In genomic region chr10:42836771-42837468, GRCh38 we compare ENCODE assay signal across 8 cellular contexts. TPM values are rescaled to one million over a fixed set of nuclear protein-coding genes. Genes with fewer than 3 reads are reported as not detected.
DNase-seq lines count a peak whose midpoint lies in the region; ATAC-seq and TF ChIP-seq lines count a peak whose summit lies in the region.
"Had no signal": no experiment of that assay in that cellular context is flagged by ENCODE, and none has a peak within 500 bp of the region (broad histone marks: within the 10 kb centered on the region; RNA-seq: fewer than 3 reads in every experiment).

No MANE protein-coding gene starts in this region.

- H3K27me3 Mint-ChIP-seq in H9 (ENCODE audit: low read depth): no peaks in the 10 kb centered on the region
- peaks cover 26% of the 10 kb centered on the region for H3K27me3 Mint-ChIP-seq in activated CD8-positive, alpha-beta T cell treated with anti-CD3 and anti-CD28 coated beads for 36 hours

- POLR2A ChIA-PET in activated CD8-positive, alpha-beta T cell treated with anti-CD3 and anti-CD28 coated beads for 36 hours (lab: Charles Lee): no interaction called here

- H3K27ac ChIP-seq in H9 (ENCODE audit: insufficient read length, low read depth, low read length) (no peak overlapping the region), right atrium auricular region (no peak overlapping the region), spleen (no peak overlapping the region)

- no peak overlapping the region; a peak in 1 of 5 replicates for H3K4me3 Mint-ChIP-seq in H9
- no peak overlapping the region for H3K4me3 Mint-ChIP-seq in activated CD8-positive, alpha-beta T cell treated with anti-CD3 and anti-CD28 coated beads for 36 hours
- H3K4me3 Mint-ChIP-seq: stimulated activated effector memory CD8-positive, alpha-beta T cell treated with anti-CD3 and anti-CD28 coated beads, Interleukin-12 subunit alpha, Interleukin-12 subunit beta, amount 100 ng/mL, for 72 hours had no signal

- peaks cover 0 to 2% of the 10 kb centered on the region in 2 experiments; a peak in 1 of 5 replicates for H3K9me3 Mint-ChIP-seq in H9
- no peaks in the 10 kb centered on the region for H3K9me3 Mint-ChIP-seq in activated CD8-positive, alpha-beta T cell treated with anti-CD3 and anti-CD28 coated beads for 36 hours
- H3K9me3 Mint-ChIP-seq: stimulated activated effector memory CD8-positive, alpha-beta T cell treated with anti-CD3 and anti-CD28 coated beads, Interleukin-12 subunit alpha, Interleukin-12 subunit beta, amount 100 ng/mL, for 72 hours had no signal

- H3K23ac ChIP-seq in H9 (ENCODE audit: insufficient read length, low read depth, low read length): no peak overlapping the region

- ATAC-seq in activated CD8-positive, alpha-beta T cell treated with anti-CD3 and anti-CD28 coated beads for 36 hours: no peak
- ATAC-seq in HG02840 (IDR thresholded peaks at IDR 0.05; ENCODE audit: low FRiP score, unreplicated experiment) (no peak), HG02759 (IDR thresholded peaks at IDR 0.05; ENCODE audit: unreplicated experiment) (no peak)
- ATAC-seq: stimulated activated effector memory CD8-positive, alpha-beta T cell treated with anti-CD3 and anti-CD28 coated beads, Interleukin-12 subunit alpha, Interleukin-12 subunit beta, amount 100 ng/mL, for 72 hours had no signal

- H3K4me3 ChIP-seq in right atrium auricular region (peak overlapping the region; percentile 33 to 51), spleen (peak overlapping the region in 5 of 8 donors; percentile 10 to 56 (median 21))

- intact Hi-C loops in activated CD8-positive, alpha-beta T cell treated with anti-CD3 and anti-CD28 coated beads for 36 hours (cut with micrococcal nuclease): no loop called here
- intact Hi-C loops in spleen (cut with DNase I; ENCODE audit: low total_unique reads): no loop called here

- no peak overlapping the region for H3K4me2 ChIP-seq in H9 (ENCODE audit: insufficient read depth, insufficient read length, low read length)

- H3K27me3 ChIP-seq in H9 (ENCODE audit: insufficient read depth, low read length) (no peaks in the 10 kb centered on the region), right atrium auricular region (no peaks in the 10 kb centered on the region), spleen (replicated peaks in 1 of 7) (peaks cover 0 to 31% (median 11%) of the 10 kb centered on the region in 7 donors)

- no peak overlapping the region for H4K91ac ChIP-seq in H9 (ENCODE audit: insufficient read length, low read depth, low read length)

- H3K9me3 ChIP-seq in H9 (ENCODE audit: control insufficient read depth, low read depth, low read length) (no peaks in the 10 kb centered on the region), right atrium auricular region (no peaks in the 10 kb centered on the region), spleen (no peaks in the 10 kb centered on the region)

- no peak overlapping the region for H2BK15ac ChIP-seq in H9 (ENCODE audit: low read depth, low read length)

- no peak for TF ChIP-seq CTCF in H9 (conservative IDR thresholded peaks at IDR 0.05)
- TF ChIP-seq CTCF in activated CD8-positive, alpha-beta T cell treated with anti-CD3 and anti-CD28 coated beads for 36 hours (IDR thresholded peaks at IDR 0.05): no peak
- TF ChIP-seq CTCF in right atrium auricular region (IDR thresholded peaks at IDR 0.05): no peak
- no peak for TF ChIP-seq CTCF in spleen (IDR thresholded peaks at IDR 0.05 in 8 of 11, conservative IDR thresholded peaks at IDR 0.05 in 3 of 11)

- H3T11ph ChIP-seq in H9 (ENCODE audit: low read length): no peak overlapping the region

- H3K79me2 ChIP-seq in H9 (ENCODE audit: insufficient read depth, low read length): no peaks in the 10 kb centered on the region

- WGBS in H9 (ENCODE audit: extremely low coverage, insufficient read length, low lambda C conversion rate): no CpG with 5 or more reads among the region's 60 CpGs
- 3 to 7% (median 4%) methylated on average over 48 to 60 of the region's 60 CpGs for WGBS in spleen, 5 donors

- H3K23me2 ChIP-seq in H9 (ENCODE audit: insufficient read length, low read depth, low read length, poor library complexity, severe bottlenecking): no peaks in the 10 kb centered on the region

- no peaks in the 10 kb centered on the region for H4K20me1 ChIP-seq in H9 (ENCODE audit: control insufficient read depth, insufficient read depth, insufficient read length)

- no peak overlapping the region for H3K56ac ChIP-seq in H9 (ENCODE audit: insufficient read length, low read depth, low read length)

- H2BK20ac ChIP-seq in H9 (ENCODE audit: low read depth, low read length, poor library complexity, severe bottlenecking): no peak overlapping the region

- no peak overlapping the region for H2BK12ac ChIP-seq in H9 (ENCODE audit: insufficient read length, low read depth, low read length)

- no peak overlapping the region for H2AK5ac ChIP-seq in H9 (ENCODE audit: insufficient read length, low read length)

- H4K5ac ChIP-seq in H9 (ENCODE audit: insufficient read length, low read depth, low read length): no peak overlapping the region

- CTCF ChIA-PET in activated CD8-positive, alpha-beta T cell treated with anti-CD3 and anti-CD28 coated beads for 36 hours (lab: Charles Lee): interaction anchor here (1.0 kb wide), 1 partner anchor 83 kb away, joined by 3 read pairs; no protein-coding TSS in a partner anchor

- no peaks in the 10 kb centered on the region for H3K79me1 ChIP-seq in H9 (ENCODE audit: insufficient read depth, low read depth, low read length, poor library complexity, severe bottlenecking)

- H3K4me1 ChIP-seq in H9 (ENCODE audit: insufficient read depth, low read length) (no peaks in the 10 kb centered on the region; the same call in 1 of the 2 replicates), right atrium auricular region (peaks cover 0 to 7% of the 10 kb centered on the region in 2 donors), spleen (peaks cover 0 to 9% (median 3%) of the 10 kb centered on the region in 6 donors)

- no peak overlapping the region for H3K14ac ChIP-seq in H9 (ENCODE audit: insufficient read depth, low read length)

- no peak overlapping the region for H2BK5ac ChIP-seq in H9 (ENCODE audit: insufficient read length, low read length)

- peaks cover 21 to 28% of the 10 kb centered on the region in 2 experiments for H3K4me1 Mint-ChIP-seq in H9
- no peaks in the 10 kb centered on the region for H3K4me1 Mint-ChIP-seq in activated CD8-positive, alpha-beta T cell treated with anti-CD3 and anti-CD28 coated beads for 36 hours (ENCODE audit: low read depth)
- H3K4me1 Mint-ChIP-seq: stimulated activated effector memory CD8-positive, alpha-beta T cell treated with anti-CD3 and anti-CD28 coated beads, Interleukin-12 subunit alpha, Interleukin-12 subunit beta, amount 100 ng/mL, for 72 hours had no signal

- H3K18ac ChIP-seq in H9 (ENCODE audit: insufficient read length, low read depth, low read length): no peak overlapping the region

- H2AFZ ChIP-seq in H9 (ENCODE audit: low read length): no peak overlapping the region

- TF ChIP-seq POLR2A in spleen (IDR thresholded peaks at IDR 0.05): no peak

- H3K9ac ChIP-seq in H9 (ENCODE audit: extremely low read depth, insufficient read length, low read length): no peak overlapping the region

- no peak overlapping the region for H4K8ac ChIP-seq in H9 (replicated peaks; ENCODE audit: insufficient read length, low read depth, low read length)

- no peak overlapping the region for H2BK120ac ChIP-seq in H9 (ENCODE audit: low read depth, low read length, poor library complexity, severe bottlenecking)

- no peak overlapping the region for H3K27ac Mint-ChIP-seq in H9
- H3K27ac Mint-ChIP-seq in activated CD8-positive, alpha-beta T cell treated with anti-CD3 and anti-CD28 coated beads for 36 hours: no peak overlapping the region
- H3K27ac Mint-ChIP-seq: stimulated activated effector memory CD8-positive, alpha-beta T cell treated with anti-CD3 and anti-CD28 coated beads, Interleukin-12 subunit alpha, Interleukin-12 subunit beta, amount 100 ng/mL, for 72 hours had no signal

- peaks cover 2 to 7% (median 2%) of the 10 kb centered on the region in 3 experiments; a peak in 6 of 7 replicates for H3K36me3 Mint-ChIP-seq in H9 (ENCODE audit: insufficient read depth in 1 of 3, low read depth in 3 of 3)
- H3K36me3 Mint-ChIP-seq in activated CD8-positive, alpha-beta T cell treated with anti-CD3 and anti-CD28 coated beads for 36 hours (ENCODE audit: low read depth): peaks cover 5% of the 10 kb centered on the region

- H3K4ac ChIP-seq in H9 (ENCODE audit: low read depth, low read length): no peak overlapping the region

- DNase-seq in H9 (peak; percentile 37), right atrium auricular region (ENCODE audit: low spot score) (no peak), spleen (no peak), SKM-1 treated with dmso at 0.1 percent for 144 hours (lab: John Stamatoyannopoulos, UW; ENCODE audit: unreplicated experiment) (no peak)
- peak; percentile 18 for DNase-seq in activated CD8-positive, alpha-beta T cell treated with anti-CD3 and anti-CD28 coated beads for 36 hours

- peaks cover 7% of the 10 kb centered on the region for H3K36me3 ChIP-seq in right atrium auricular region
- H3K36me3 ChIP-seq in spleen: peaks cover 0 to 15% (median 5%) of the 10 kb centered on the region in 6 donors

RNA-seq across cellular contexts. Expression of gene BMS1, which starts 54.3 kb away (rescaled TPM):
- total RNA-seq in H9 (2021) (42.8 and 44.2 TPM in 2 replicates), right atrium auricular region (10 to 100 TPM; 10.5 to 11.2 TPM), spleen (10 to 100 TPM; 13.1 to 17.7 (median 15.5) TPM)
- total RNA-seq in activated CD8-positive, alpha-beta T cell treated with anti-CD3 and anti-CD28 coated beads for 36 hours: 10 to 100 TPM; 27.6 to 28.1 TPM
- polyA plus RNA-seq in spleen: 1 to 10 TPM; 6.6 to 9.1 (median 7.3) TPM

Comparison
In these comparisons a context has a peak if more than half of its experiments do, and no peak if none do; other contexts are left out.
1. DNase-seq: peak in H9 (single experiment) and activated CD8-positive, alpha-beta T cell treated with anti-CD3 and anti-CD28 coated beads for 36 hours (single experiment); none in right atrium auricular region (single experiment), spleen (single experiment) and SKM-1 treated with dmso at 0.1 percent for 144 hours (single experiment).